In the genomic region with DNA sequence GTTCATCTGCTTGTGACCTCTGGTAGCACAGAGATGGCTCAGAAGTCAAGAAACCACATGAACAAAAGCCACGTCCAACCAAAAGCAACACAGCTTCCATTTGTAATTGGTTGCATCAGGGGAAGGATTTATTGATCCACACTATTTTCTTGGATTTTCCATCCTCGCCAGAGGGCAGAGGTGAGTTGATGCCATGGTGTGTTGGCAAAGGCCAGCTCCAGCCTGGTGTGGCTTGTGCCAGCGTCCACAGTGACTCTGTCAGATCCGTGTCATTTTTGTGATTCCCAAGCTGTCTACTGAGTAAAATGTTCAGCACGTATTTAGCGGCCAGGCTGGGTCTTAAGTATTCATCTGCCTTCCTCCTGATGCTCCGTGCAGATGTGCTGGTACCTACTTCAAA, we compare ENCODE assay signal across 29 cellular contexts. TPM values are rescaled to one million over a fixed set of nuclear protein-coding genes. Genes with fewer than 3 reads are reported as not detected.
"Had no signal": no experiment of that assay in that cellular context is flagged by ENCODE, and none has a peak within 500 bp of the region (broad histone marks: within the 10 kb centered on the region; RNA-seq: fewer than 3 reads in every experiment).

No MANE protein-coding gene starts in this region.

- H3K9me3 ChIP-seq: colonic mucosa, esophagus muscularis mucosa, esophagus squamous epithelium, gastrocnemius medialis, gastroesophageal sphincter, heart left ventricle, heart right ventricle had no signal

- H3K4me3 ChIP-seq: colonic mucosa, coronary artery, dorsolateral prefrontal cortex, esophagus muscularis mucosa, esophagus squamous epithelium, gastrocnemius medialis, gastroesophageal sphincter, heart left ventricle, heart right ventricle had no signal

- H3K4me3 Mint-ChIP-seq: dendritic cell treated with granulocyte-macrophage colony-stimulating factor and Interleukin-4, amounts not matched to agents 40 ng/mL and 50 ng/mL, for 4 days; effector memory CD8-positive, alpha-beta T cell; endodermal cell had no signal

- H3K4me1 ChIP-seq: colonic mucosa, esophagus muscularis mucosa, esophagus squamous epithelium, gastrocnemius medialis, gastroesophageal sphincter, heart left ventricle, heart right ventricle had no signal

- DNase-seq: colonic mucosa; cortex of kidney; dermis blood vessel endothelial cell; dorsolateral prefrontal cortex; effector CD4-positive, alpha-beta T cell; effector CD8-positive, alpha-beta T cell; effector memory CD4-positive, alpha-beta T cell; effector memory CD8-positive, alpha-beta T cell; endodermal cell; erythroblast; esophagus squamous epithelium; foreskin fibroblast; foreskin keratinocyte; foreskin melanocyte; gastrocnemius medialis; glutamatergic neuron; head of caudate nucleus; heart left ventricle; heart right ventricle had no signal

- FAIRE-seq: colon, endometrium, frontal cortex had no signal

- H3K27me3 ChIP-seq: colonic mucosa, esophagus muscularis mucosa, esophagus squamous epithelium, foreskin keratinocyte, gastrocnemius medialis, gastroesophageal sphincter, heart right ventricle had no signal

- H3K27me3 Mint-ChIP-seq: effector memory CD8-positive, alpha-beta T cell had no signal

- H3K9me3 Mint-ChIP-seq: dendritic cell treated with granulocyte-macrophage colony-stimulating factor and Interleukin-4, amounts not matched to agents 40 ng/mL and 50 ng/mL, for 4 days; effector memory CD8-positive, alpha-beta T cell had no signal

- H3K27ac Mint-ChIP-seq: dendritic cell treated with granulocyte-macrophage colony-stimulating factor and Interleukin-4, amounts not matched to agents 40 ng/mL and 50 ng/mL, for 4 days; effector memory CD8-positive, alpha-beta T cell; endodermal cell had no signal

- H3K27ac ChIP-seq: colonic mucosa, coronary artery, dorsolateral prefrontal cortex, epithelial cell of prostate, esophagus muscularis mucosa, esophagus squamous epithelium, foreskin keratinocyte, gastrocnemius medialis, gastroesophageal sphincter, heart left ventricle, heart right ventricle had no signal

- H3K36me3 ChIP-seq: colonic mucosa, esophagus muscularis mucosa, esophagus squamous epithelium, gastrocnemius medialis, gastroesophageal sphincter, heart left ventricle, heart right ventricle had no signal

- ATAC-seq: effector memory CD8-positive, alpha-beta T cell; esophagus mucosa; foreskin keratinocyte; gastrocnemius medialis; gastroesophageal sphincter; heart left ventricle; heart right ventricle had no signal

RNA-seq across cellular contexts. Expression of a gene that starts 30.0 kb away (rescaled TPM):
- total RNA-seq: fibroblast of villous mesenchyme had no signal
